In genomic region chr4:94409947-94410346, GRCh38 we compare ENCODE assay signal across 19 cellular contexts. TPM values are rescaled to one million over a fixed set of nuclear protein-coding genes. Genes with fewer than 3 reads are reported as not detected.
DNase-seq lines count a peak whose midpoint lies in the region; ATAC-seq, FAIRE-seq and TF ChIP-seq lines count a peak whose summit lies in the region.
"Had no signal": no experiment of that assay in that cellular context is flagged by ENCODE, and none has a peak within 500 bp of the region (broad histone marks: within the 10 kb centered on the region; RNA-seq: fewer than 3 reads in every experiment).

No MANE protein-coding gene starts in this region.

- no peak overlapping the region for H3K9ac ChIP-seq in astrocyte (ENCODE audit: low read length)

- CTCF ChIA-PET in A673 (lab: Charles Lee): no interaction called here
- CTCF ChIA-PET in activated CD4-positive, alpha-beta memory T cell treated with anti-CD3 and anti-CD28 coated beads, Interleukin-2, amount 10 ng/mL, durations not matched to agents 7 days and 5 days (lab: Charles Lee): no interaction called here

- no peaks in the 10 kb centered on the region for H3K27me3 Mint-ChIP-seq in astrocyte (ENCODE audit: low read depth, unreplicated experiment)
- peaks cover 7% of the 10 kb centered on the region for H3K27me3 Mint-ChIP-seq in activated CD4-positive, alpha-beta memory T cell treated with anti-CD3 and anti-CD28 coated beads, Interleukin-2, amount 10 ng/mL, durations not matched to agents 7 days and 5 days

- no peak for TF ChIP-seq EP300 in sigmoid colon (IDR thresholded peaks at IDR 0.05)

- H3K4me3 Mint-ChIP-seq in astrocyte (ENCODE audit: unreplicated experiment): no peak overlapping the region
- H3K4me3 Mint-ChIP-seq in activated CD4-positive, alpha-beta memory T cell treated with anti-CD3 and anti-CD28 coated beads, Interleukin-2, amount 10 ng/mL, durations not matched to agents 7 days and 5 days: no peak overlapping the region
- H3K4me3 Mint-ChIP-seq: activated naive CD8-positive, alpha-beta T cell treated with anti-CD3 and anti-CD28 coated beads for 36 hours; activated T-cell treated with anti-CD3 and anti-CD28 coated beads, Interleukin-2, amount 50 U/mL, for 72 hours; CD8-positive, alpha-beta T cell; effector memory CD8-positive, alpha-beta T cell had no signal

- H4K20me1 ChIP-seq in astrocyte (ENCODE audit: insufficient read depth, low read length): no peaks in the 10 kb centered on the region

- H3K27me3 ChIP-seq in A673 (replicated peaks; ENCODE audit: insufficient read depth, low read depth, low read length, poor library complexity): no peaks in the 10 kb centered on the region
- no peaks in the 10 kb centered on the region for H3K27me3 ChIP-seq in astrocyte (ENCODE audit: insufficient read depth, low read length)
- H3K27me3 ChIP-seq in heart left ventricle: no peaks in the 10 kb centered on the region
- no peaks in the 10 kb centered on the region for H3K27me3 ChIP-seq in sigmoid colon
- H3K27me3 ChIP-seq in spleen (replicated peaks in 1 of 7): peaks cover 0 to 7% (median 0%) of the 10 kb centered on the region in 7 donors

- DNase-seq in A673 (ENCODE audit: low spot score): peak; percentile 10
- peak; percentile 33 for DNase-seq in astrocyte (ENCODE audit: low read depth)
- DNase-seq in heart left ventricle: no peak
- DNase-seq in sigmoid colon: no peak
- no peak for DNase-seq in spleen
- DNase-seq in AML-193 (lab: John Stamatoyannopoulos, UW): no peak
- DNase-seq in activated CD4-positive, alpha-beta memory T cell treated with anti-CD3 and anti-CD28 coated beads, Interleukin-2, amount 10 ng/mL, durations not matched to agents 7 days and 5 days: no peak
- DNase-seq: activated CD8-positive, alpha-beta memory T cell treated with anti-CD3 and anti-CD28 coated beads for 24 hours; activated naive CD8-positive, alpha-beta T cell treated with anti-CD3 and anti-CD28 coated beads for 36 hours; activated T-cell treated with anti-CD3 and anti-CD28 coated beads, Interleukin-2, amount 50 U/mL, for 72 hours; caudate nucleus; CD8-positive, alpha-beta T cell; effector memory CD8-positive, alpha-beta T cell; foreskin melanocyte; NCI-H146; nucleus accumbens; stimulated activated CD4-positive, alpha-beta T cell treated with anti-CD3 and anti-CD28 coated beads, Interleukin-4, amount 100 ng/mL, for 24 hours had no signal

- H3K4me3 ChIP-seq in A673 (ENCODE audit: low read depth, low read length, poor library complexity, severe bottlenecking) (no peak overlapping the region), astrocyte (ENCODE audit: insufficient read depth, low read depth, low read length) (no peak overlapping the region), heart left ventricle (no peak overlapping the region), sigmoid colon (no peak overlapping the region), spleen (no peak overlapping the region)

- FAIRE-seq in astrocyte (lab: Jason Lieb, UNC): no peak

- no peak overlapping the region for H3K4me2 ChIP-seq in astrocyte (ENCODE audit: low read length)

- peaks cover 72% of the 10 kb centered on the region for H3K4me1 ChIP-seq in A673 (ENCODE audit: insufficient read depth, low read length, poor library complexity, severe bottlenecking)
- H3K4me1 ChIP-seq in astrocyte (ENCODE audit: insufficient read depth, low read length): peaks cover 30% of the 10 kb centered on the region
- peaks cover 4 to 65% (median 30%) of the 10 kb centered on the region in 12 donors for H3K4me1 ChIP-seq in heart left ventricle
- H3K4me1 ChIP-seq in sigmoid colon: peaks cover 0 to 58% (median 38%) of the 10 kb centered on the region in 4 donors
- H3K4me1 ChIP-seq in spleen: peaks cover 0 to 16% (median 4%) of the 10 kb centered on the region in 6 donors

- no peak overlapping the region for H3K27ac Mint-ChIP-seq in astrocyte (ENCODE audit: unreplicated experiment)
- no peak overlapping the region for H3K27ac Mint-ChIP-seq in activated CD4-positive, alpha-beta memory T cell treated with anti-CD3 and anti-CD28 coated beads, Interleukin-2, amount 10 ng/mL, durations not matched to agents 7 days and 5 days
- H3K27ac Mint-ChIP-seq: activated naive CD8-positive, alpha-beta T cell treated with anti-CD3 and anti-CD28 coated beads for 36 hours; activated T-cell treated with anti-CD3 and anti-CD28 coated beads, Interleukin-2, amount 50 U/mL, for 72 hours; CD8-positive, alpha-beta T cell; effector memory CD8-positive, alpha-beta T cell had no signal

- H3K27ac ChIP-seq in A673 (ENCODE audit: low read depth, low read length, poor library complexity, severe bottlenecking) (peak overlapping the region; percentile 100), astrocyte (ENCODE audit: low read depth, low read length) (no peak overlapping the region), heart left ventricle (peak overlapping the region; percentile 66 to 94 (median 83)), sigmoid colon (peak overlapping the region; percentile 56 to 81 (median 70)), spleen (no peak overlapping the region)

- TF ChIP-seq CTCF in A673 (conservative IDR thresholded peaks at IDR 0.05; ENCODE audit: low read depth, low read length): no peak
- no peak for TF ChIP-seq CTCF in astrocyte (IDR thresholded peaks at IDR 0.05; ENCODE audit: insufficient read depth, low read depth, low read length)
- no peak for TF ChIP-seq CTCF in heart left ventricle (IDR thresholded peaks at IDR 0.05)
- TF ChIP-seq CTCF in sigmoid colon (IDR thresholded peaks at IDR 0.05): no peak
- no peak for TF ChIP-seq CTCF in spleen (IDR thresholded peaks at IDR 0.05 in 8 of 11, conservative IDR thresholded peaks at IDR 0.05 in 3 of 11)

- no peaks in the 10 kb centered on the region for H3K36me3 ChIP-seq in A673 (ENCODE audit: insufficient read depth, low read length, poor library complexity, severe bottlenecking)
- H3K36me3 ChIP-seq in astrocyte (ENCODE audit: insufficient read depth, low read length): no peaks in the 10 kb centered on the region
- no peaks in the 10 kb centered on the region for H3K36me3 ChIP-seq in heart left ventricle
- no peaks in the 10 kb centered on the region for H3K36me3 ChIP-seq in sigmoid colon
- no peaks in the 10 kb centered on the region for H3K36me3 ChIP-seq in spleen

- H3K4me1 Mint-ChIP-seq in astrocyte (ENCODE audit: low read depth, unreplicated experiment): peaks cover 33% of the 10 kb centered on the region
- no peaks in the 10 kb centered on the region for H3K4me1 Mint-ChIP-seq in activated CD4-positive, alpha-beta memory T cell treated with anti-CD3 and anti-CD28 coated beads, Interleukin-2, amount 10 ng/mL, durations not matched to agents 7 days and 5 days
- H3K4me1 Mint-ChIP-seq: activated naive CD8-positive, alpha-beta T cell treated with anti-CD3 and anti-CD28 coated beads for 36 hours had no signal

- no peaks in the 10 kb centered on the region for H3K36me3 Mint-ChIP-seq in astrocyte (ENCODE audit: low read depth, unreplicated experiment)
- no peaks in the 10 kb centered on the region for H3K36me3 Mint-ChIP-seq in activated CD4-positive, alpha-beta memory T cell treated with anti-CD3 and anti-CD28 coated beads, Interleukin-2, amount 10 ng/mL, durations not matched to agents 7 days and 5 days (ENCODE audit: low read depth)
- H3K36me3 Mint-ChIP-seq: activated naive CD8-positive, alpha-beta T cell treated with anti-CD3 and anti-CD28 coated beads for 36 hours; CD8-positive, alpha-beta T cell had no signal

- POLR2A ChIA-PET in A673 (lab: Charles Lee; ENCODE audit: low non-redundant PET): no interaction called here
- POLR2A ChIA-PET in activated CD4-positive, alpha-beta memory T cell treated with anti-CD3 and anti-CD28 coated beads, Interleukin-2, amount 10 ng/mL, durations not matched to agents 7 days and 5 days (lab: Charles Lee): no interaction called here

- H3K9me3 Mint-ChIP-seq in astrocyte (ENCODE audit: unreplicated experiment): no peaks in the 10 kb centered on the region
- H3K9me3 Mint-ChIP-seq in activated CD4-positive, alpha-beta memory T cell treated with anti-CD3 and anti-CD28 coated beads, Interleukin-2, amount 10 ng/mL, durations not matched to agents 7 days and 5 days: no peaks in the 10 kb centered on the region
- H3K9me3 Mint-ChIP-seq: activated naive CD8-positive, alpha-beta T cell treated with anti-CD3 and anti-CD28 coated beads for 36 hours; activated T-cell treated with anti-CD3 and anti-CD28 coated beads, Interleukin-2, amount 50 U/mL, for 72 hours; CD8-positive, alpha-beta T cell; effector memory CD8-positive, alpha-beta T cell had no signal

- no peak overlapping the region for H2AFZ ChIP-seq in astrocyte (ENCODE audit: low read depth, low read length)

- peak in 3 of 4 donors; percentile 41 to 54 (median 44) for ATAC-seq in heart left ventricle
- ATAC-seq in HG03039 (IDR thresholded peaks at IDR 0.05; ENCODE audit: unreplicated experiment): no peak
- ATAC-seq: activated T-cell treated with anti-CD3 and anti-CD28 coated beads, Interleukin-2, amount 50 U/mL, for 72 hours; CD8-positive, alpha-beta T cell; effector memory CD8-positive, alpha-beta T cell; PC-3 had no signal

- no peaks in the 10 kb centered on the region for H3K79me2 ChIP-seq in astrocyte (ENCODE audit: insufficient read depth, low read length)

- intact Hi-C loops in A673 (cut with micrococcal nuclease; ENCODE audit: unreplicated experiment) (loop anchor here (2.0 to 10.0 kb wide), 5 partner anchors 108 to 1145 kb away; no protein-coding TSS in a partner anchor), heart left ventricle (cut with DNase I) (loop anchor here in 9 of 10 donors (2.0 to 10.0 kb wide), 10 partner anchors 42 to 187 kb away; partner anchors contain the start of gene PDLIM5 (in 2 of the 9)), sigmoid colon (cut with DNase I) (loop anchor here (10.0 kb wide), 3 partner anchors 95 to 615 kb away; no protein-coding TSS in a partner anchor), spleen (cut with DNase I; ENCODE audit: low total_unique reads) (loop anchor here (5.0 kb wide), 1 partner anchor 187 kb away; no protein-coding TSS in a partner anchor)

- H3K9me3 ChIP-seq in A673 (ENCODE audit: low read depth, low read length, poor library complexity, severe bottlenecking) (no peaks in the 10 kb centered on the region), astrocyte (ENCODE audit: insufficient read depth, low read depth, low read length) (no peaks in the 10 kb centered on the region), heart left ventricle (no peaks in the 10 kb centered on the region), sigmoid colon (no peaks in the 10 kb centered on the region), spleen (no peaks in the 10 kb centered on the region)

- BruUV-seq in A673 (replicated peaks; lab: Mats Ljungman, UMichigan): no TSS peak

- no peak for TF ChIP-seq POLR2A in heart left ventricle (IDR thresholded peaks at IDR 0.05)
- TF ChIP-seq POLR2A in sigmoid colon (IDR thresholded peaks at IDR 0.05): no peak
- no peak for TF ChIP-seq POLR2A in spleen (IDR thresholded peaks at IDR 0.05)

RNA-seq across cellular contexts. Expression of gene PDLIM5, which starts 41.8 kb away (rescaled TPM):
- total RNA-seq in A673 (2021) (174 and 183 TPM in 2 replicates), astrocyte (174 and 181 TPM in 2 replicates), heart left ventricle (1,000 to 10,000 TPM in 7 of 9 donors, 100 to 1,000 TPM in 2; 814 to 1,378 (median 1,064) TPM), sigmoid colon (100 to 1,000 TPM; 167 to 221 (median 204) TPM), spleen (100 to 1,000 TPM in 3 of 7 donors, 10 to 100 TPM in 4; 66.1 to 182 (median 89.0) TPM)
- polyA plus RNA-seq in heart left ventricle (100 to 1,000 TPM; 262 to 648 TPM), sigmoid colon (10 to 100 TPM; 31.2 to 43.0 (median 39.6) TPM), spleen (10 to 100 TPM in 2 of 3 donors, 1 to 10 TPM in 1; 9.4 to 14.6 (median 11.6) TPM)
- total RNA-seq in activated CD4-positive, alpha-beta memory T cell treated with anti-CD3 and anti-CD28 coated beads, Interleukin-2, amount 10 ng/mL, durations not matched to agents 7 days and 5 days: 10 to 100 TPM; 24.0 to 24.9 TPM

Comparison
In these comparisons a context has a peak if more than half of its experiments do, and no peak if none do; other contexts are left out.
1. DNase-seq: peak in A673 (single experiment) and astrocyte (single experiment); none in heart left ventricle (0 of 5), sigmoid colon (single experiment), spleen (single experiment), AML-193 (0 of 2) and activated CD4-positive, alpha-beta memory T cell treated with anti-CD3 and anti-CD28 coated beads, Interleukin-2, amount 10 ng/mL, durations not matched to agents 7 days and 5 days (single experiment).
2. H3K27ac ChIP-seq: peak in A673 (single experiment), heart left ventricle (12 of 12) and sigmoid colon (4 of 4); none in astrocyte (single experiment) and spleen (0 of 8).